Comparison of ENCODE assay signal across 34 cellular contexts in genomic region chr5:84748313-84748712, GRCh38.
"Had no signal": no experiment of that assay in that cellular context is flagged by ENCODE, and none has a peak within 500 bp of the region (broad histone marks: within the 10 kb centered on the region; RNA-seq: fewer than 3 reads in every experiment).

No MANE protein-coding gene starts in this region.

- H3K9me3 ChIP-seq: adrenal gland, ascending aorta, body of pancreas had no signal

- FAIRE-seq: astrocyte, bronchial epithelial cell had no signal

- H3K27me3 ChIP-seq: adrenal gland, ascending aorta, body of pancreas, brain microvascular endothelial cell, breast epithelium, cardiac muscle cell had no signal

- H3K4me1 ChIP-seq: adrenal gland, ascending aorta, body of pancreas, breast epithelium had no signal

- H3K27ac ChIP-seq: adrenal gland, ascending aorta, body of pancreas, brain microvascular endothelial cell, breast epithelium, cardiac muscle cell had no signal

- ATAC-seq: activated naive CD4-positive, alpha-beta T cell treated with anti-CD3 and anti-CD28 coated beads, Interleukin-2, amount 50 U/mL, for 72 hours; activated naive CD8-positive, alpha-beta T cell treated with anti-CD3 and anti-CD28 coated beads, Interleukin-2, amount 50 U/mL, for 24 hours; activated T-cell treated with anti-CD3 and anti-CD28 coated beads, Interleukin-2, amount 50 U/mL, for 4 hours; activated T-cell treated with anti-CD3 and anti-CD28 coated beads, Interleukin-2, amount 50 U/mL, for 72 hours; activated T-helper 17 cell treated with anti-CD3 and anti-CD28 coated beads, Interleukin-2, amount 50 U/mL, for 72 hours; body of pancreas had no signal

- H3K4me3 ChIP-seq: adrenal gland, ascending aorta, body of pancreas, breast epithelium, cardiac muscle cell had no signal

- H3K36me3 ChIP-seq: adrenal gland, ascending aorta, brain microvascular endothelial cell, breast epithelium, cardiac muscle cell had no signal

- DNase-seq: activated effector memory CD4-positive, alpha-beta T cell treated with anti-CD3 and anti-CD28 coated beads, Interleukin-2, amount 50 U/mL, for 16 hours; activated effector memory CD4-positive, alpha-beta T cell treated with Interleukin-2 at 50 U/mL for 16 hours; activated gamma-delta T cell; activated gamma-delta T cell treated with Interleukin-2 at 50 U/mL for 16 hours; activated naive CD4-positive, alpha-beta T cell; activated naive CD4-positive, alpha-beta T cell treated with anti-CD3 and anti-CD28 coated beads for 36 hours; activated naive CD4-positive, alpha-beta T cell treated with anti-CD3 and anti-CD28 coated beads, Interleukin-2, amount 10 ng/mL, durations not matched to agents 7 days and 5 days; activated naive CD4-positive, alpha-beta T cell treated with anti-CD3 and anti-CD28 coated beads, Interleukin-2, amount 50 U/mL, for 16 hours; activated naive CD4-positive, alpha-beta T cell treated with Interleukin-2 at 50 U/mL for 16 hours; activated naive CD8-positive, alpha-beta T cell treated with anti-CD3 and anti-CD28 coated beads for 36 hours; activated naive CD8-positive, alpha-beta T cell treated with anti-CD3 and anti-CD28 coated beads, Interleukin-2, amount 10 ng/mL, durations not matched to agents 7 days and 5 days; activated naive CD8-positive, alpha-beta T cell treated with anti-CD3 and anti-CD28 coated beads, Interleukin-2, amount 50 U/mL, for 24 hours; activated T-cell treated with anti-CD3 and anti-CD28 coated beads, Interleukin-2, amount 50 U/mL, for 1 hour; activated T-cell treated with anti-CD3 and anti-CD28 coated beads, Interleukin-2, amount 50 U/mL, for 24 hours; activated T-cell treated with anti-CD3 and anti-CD28 coated beads, Interleukin-2, amount 50 U/mL, for 4 hours; activated T-cell treated with anti-CD3 and anti-CD28 coated beads, Interleukin-2, amount 50 U/mL, for 48 hours; activated T-cell treated with anti-CD3 and anti-CD28 coated beads, Interleukin-2, amount 50 U/mL, for 72 hours; adrenal gland; amniotic stem cell; amygdala; anterior cingulate cortex; aorta; body of pancreas; brain microvascular endothelial cell; caudate nucleus; central memory CD4-positive, alpha-beta T cell; cerebellar nuclear complex had no signal
